Comparison of ENCODE assay signal across 17 cellular contexts in the genomic region with DNA sequence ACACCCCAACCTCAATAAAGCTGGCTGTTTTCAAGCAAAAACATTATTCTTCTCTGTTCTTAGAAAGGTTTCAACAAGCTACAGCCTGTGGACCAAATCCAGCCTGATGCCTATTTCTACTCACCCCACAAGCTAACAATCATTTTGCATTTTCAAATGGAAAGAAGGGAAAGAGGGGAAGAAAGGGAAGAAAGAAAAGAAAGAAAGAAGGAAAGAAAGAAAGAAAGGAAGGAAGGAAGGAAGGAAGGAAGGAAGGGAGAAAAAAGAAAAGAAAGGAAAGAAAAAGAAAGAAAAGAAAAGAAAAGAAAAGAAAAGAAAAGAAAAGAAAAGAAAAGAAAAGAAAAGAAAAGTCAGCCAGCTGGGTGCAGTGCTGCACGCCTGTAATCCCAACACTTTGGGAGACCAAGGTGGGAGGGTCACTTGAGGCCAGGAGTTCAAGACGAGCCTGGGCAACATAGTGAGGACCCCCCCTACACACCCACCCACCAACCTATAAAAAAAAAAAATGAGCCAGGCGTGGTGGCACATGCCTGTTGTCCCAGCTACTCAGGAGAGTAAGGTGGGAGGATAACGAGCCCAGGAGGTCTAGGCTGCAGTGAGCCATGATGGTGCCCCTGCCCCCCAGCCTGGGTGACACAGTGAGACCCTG. TPM values are rescaled to one million over a fixed set of nuclear protein-coding genes. Genes with fewer than 3 reads are reported as not detected.
DNase-seq lines count a peak whose midpoint lies in the region; ATAC-seq and TF ChIP-seq lines count a peak whose summit lies in the region.
"Had no signal": no experiment of that assay in that cellular context is flagged by ENCODE, and none has a peak within 500 bp of the region (broad histone marks: within the 10 kb centered on the region; RNA-seq: fewer than 3 reads in every experiment).

No MANE protein-coding gene starts in this region.

- WGBS in heart right ventricle, 2 donors: 83 to 96% methylated on average over 4 of the region's 4 CpGs

- ATAC-seq in heart right ventricle: no peak
- no peak for ATAC-seq in Right ventricle myocardium inferior
- ATAC-seq in sciatic nerve: no peak
- ATAC-seq: activated CD4-positive, alpha-beta T cell treated with anti-CD3 and anti-CD28 coated beads for 36 hours had no signal

- H3K9me3 ChIP-seq in heart right ventricle (no peaks in the 10 kb centered on the region), colonic mucosa (no peaks in the 10 kb centered on the region), uterus (no peaks in the 10 kb centered on the region)

- intact Hi-C loops in heart right ventricle (cut with DNase I): no loop called here
- intact Hi-C loops in Right ventricle myocardium inferior (cut with DNase I): no loop called here
- intact Hi-C loops in colonic mucosa (cut with DNase I): no loop called here
- intact Hi-C loops in uterus (cut with DNase I; ENCODE audit: low total_unique reads): no loop called here
- intact Hi-C loops in sciatic nerve (cut with DNase I): no loop called here

- DNase-seq in heart right ventricle (no peak), Right ventricle myocardium inferior (ENCODE audit: missing footprints) (no peak), colonic mucosa (no peak), osteocyte (ENCODE audit: extremely low spot score, unreplicated experiment) (no peak), uterus (no peak), iPS-NIHi7 (ENCODE audit: extremely low spot score) (no peak), T-helper 9 cell (no peak), sciatic nerve (ENCODE audit: low spot score) (no peak)
- DNase-seq: activated CD4-positive, alpha-beta T cell treated with anti-CD3 and anti-CD28 coated beads for 36 hours; activated CD8-positive, alpha-beta memory T cell treated with anti-CD3 and anti-CD28 coated beads, Interleukin-2, amount 50 U/mL, for 4 hours; activated effector memory CD4-positive, alpha-beta T cell treated with anti-CD3 and anti-CD28 coated beads, Interleukin-2, amount 50 U/mL, for 16 hours; CD4-positive, CD25-positive, alpha-beta regulatory T cell; effector CD8-positive, alpha-beta T cell; NCI-H1417 treated with DMSO at 0.1 percent for 48 hours; stimulated activated CD4-positive, alpha-beta T cell treated with anti-CD3 and anti-CD28 coated beads, Interleukin-4, amount 100 ng/mL, for 24 hours had no signal

- H3K4me3 ChIP-seq in heart right ventricle (no peak overlapping the region), colonic mucosa (no peak overlapping the region), uterus (no peak overlapping the region)
- H3K4me3 ChIP-seq: SK-N-MC had no signal

- no peak for TF ChIP-seq POLR2A in uterus (IDR thresholded peaks at IDR 0.05)

- no peak for TF ChIP-seq CTCF in heart right ventricle (IDR thresholded peaks at IDR 0.05)
- no peak for TF ChIP-seq CTCF in colonic mucosa (IDR thresholded peaks at IDR 0.05)
- no peak for TF ChIP-seq CTCF in osteocyte (IDR thresholded peaks at IDR 0.05)
- no peak for TF ChIP-seq CTCF in uterus (IDR thresholded peaks at IDR 0.05)

- H3K27ac ChIP-seq in heart right ventricle: peak overlapping the region in 9 of 10 donors; percentile 10 to 78 (median 66)
- peak overlapping the region; percentile 61 for H3K27ac ChIP-seq in colonic mucosa
- peak overlapping the region; percentile 65 to 68 for H3K27ac ChIP-seq in uterus
- H3K27ac ChIP-seq: SK-N-MC had no signal

- H3K27me3 ChIP-seq in heart right ventricle (no peaks in the 10 kb centered on the region), colonic mucosa (no peaks in the 10 kb centered on the region), uterus (no peaks in the 10 kb centered on the region)

- no peaks in the 10 kb centered on the region for H3K9me3 Mint-ChIP-seq in osteocyte (ENCODE audit: unreplicated experiment)
- H3K9me3 Mint-ChIP-seq: CD4-positive, CD25-positive, alpha-beta regulatory T cell; central memory CD8-positive, alpha-beta T cell had no signal

- peak overlapping the region; percentile 10 for H3K27ac Mint-ChIP-seq in osteocyte (ENCODE audit: unreplicated experiment)
- H3K27ac Mint-ChIP-seq: activated CD4-positive, alpha-beta T cell treated with anti-CD3 and anti-CD28 coated beads for 36 hours had no signal

- H3K4me1 Mint-ChIP-seq in osteocyte (ENCODE audit: unreplicated experiment): peaks cover 66% of the 10 kb centered on the region
- H3K4me1 Mint-ChIP-seq: activated CD4-positive, alpha-beta T cell treated with anti-CD3 and anti-CD28 coated beads for 36 hours; CD4-positive, CD25-positive, alpha-beta regulatory T cell; central memory CD8-positive, alpha-beta T cell had no signal

- no peak overlapping the region for H3K9ac ChIP-seq in colonic mucosa (ENCODE audit: low read depth in 2 of 2, low read length in 2 of 2)

- H3K36me3 Mint-ChIP-seq in osteocyte (ENCODE audit: unreplicated experiment): no peaks in the 10 kb centered on the region
- H3K36me3 Mint-ChIP-seq: CD4-positive, CD25-positive, alpha-beta regulatory T cell had no signal

- H3K4me1 ChIP-seq in heart right ventricle (peaks cover 6 to 52% (median 29%) of the 10 kb centered on the region in 9 donors), colonic mucosa (peaks cover 5% of the 10 kb centered on the region), uterus (peaks cover 4 to 9% of the 10 kb centered on the region in 2 donors)

- H3K27me3 Mint-ChIP-seq in osteocyte (ENCODE audit: unreplicated experiment): no peaks in the 10 kb centered on the region
- H3K27me3 Mint-ChIP-seq: activated CD4-positive, alpha-beta T cell treated with anti-CD3 and anti-CD28 coated beads for 36 hours; central memory CD8-positive, alpha-beta T cell had no signal

- no peak overlapping the region for H3K4me3 Mint-ChIP-seq in osteocyte (ENCODE audit: unreplicated experiment)
- H3K4me3 Mint-ChIP-seq: activated CD4-positive, alpha-beta T cell treated with anti-CD3 and anti-CD28 coated beads for 36 hours; CD4-positive, CD25-positive, alpha-beta regulatory T cell; central memory CD8-positive, alpha-beta T cell had no signal

- H3K36me3 ChIP-seq in heart right ventricle (no peaks in the 10 kb centered on the region), colonic mucosa (no peaks in the 10 kb centered on the region), uterus (no peaks in the 10 kb centered on the region)

RNA-seq across cellular contexts. Expression of a gene that starts 26.3 kb away (rescaled TPM):
- total RNA-seq in heart right ventricle (10 to 100 TPM in 6 of 10 donors, 1 to 10 TPM in 4; 7.7 to 19.9 (median 11.9) TPM), Right ventricle myocardium inferior (14.1 TPM), colonic mucosa (10 to 100 TPM; 44.9 to 83.1 TPM), osteocyte (27.1 and 28.2 TPM in 2 replicates), uterus (10 to 100 TPM in 2 of 4 donors, 1 to 10 TPM in 2; 2.1 to 37.0 (median 9.6) TPM), sciatic nerve (69.2 TPM)
- polyA plus RNA-seq in heart right ventricle: 10 to 100 TPM in 1 of 2 donors, 1 to 10 TPM in 1; 8.7 to 11.6 TPM
